15 cellular contexts compared by ENCODE assay signal in the genomic region with DNA sequence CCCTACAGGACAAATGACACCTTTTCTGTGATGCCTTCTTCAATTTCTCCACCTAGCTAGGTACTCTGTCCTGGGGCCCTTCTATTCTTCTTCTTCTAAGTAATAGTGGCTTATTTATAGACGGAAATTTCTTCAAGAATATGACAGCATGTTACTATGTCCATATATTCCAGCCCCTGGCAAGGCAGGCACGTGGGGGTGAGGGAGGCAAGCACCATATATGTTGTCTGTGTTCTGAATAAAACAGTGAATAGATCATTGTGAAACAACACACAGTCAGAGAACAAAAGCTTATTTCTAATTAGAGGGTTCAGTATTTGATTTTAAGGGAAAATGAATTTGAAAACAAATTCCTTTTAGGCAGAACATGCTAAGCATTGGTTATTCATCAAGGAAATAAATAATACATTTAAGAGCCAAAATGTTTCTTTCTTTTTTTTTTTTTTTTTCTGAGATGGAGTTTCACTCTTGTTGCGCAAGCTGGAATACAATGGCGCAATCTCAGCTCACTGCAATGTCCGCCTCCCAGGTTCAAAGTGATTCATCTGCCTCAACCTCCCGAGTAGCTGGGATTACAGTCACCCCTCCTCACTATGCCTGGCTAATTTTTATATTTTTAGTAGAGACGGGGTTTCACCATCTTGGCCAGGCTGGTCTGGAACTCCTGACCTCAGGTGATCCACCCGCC. TPM values are rescaled to one million over a fixed set of nuclear protein-coding genes. Genes with fewer than 3 reads are reported as not detected.
DNase-seq lines count a peak whose midpoint lies in the region; FAIRE-seq and TF ChIP-seq lines count a peak whose summit lies in the region.
"Had no signal": no experiment of that assay in that cellular context is flagged by ENCODE, and none has a peak within 500 bp of the region (broad histone marks: within the 10 kb centered on the region; RNA-seq: fewer than 3 reads in every experiment).

No MANE protein-coding gene starts in this region.

- H3K36me3 ChIP-seq in suprapubic skin (peaks cover 92% of the 10 kb centered on the region), prostate gland (peaks cover 7 to 8% of the 10 kb centered on the region in 2 donors), kidney (ENCODE audit: control insufficient read depth in 1 of 2, insufficient read depth in 2 of 2, low read length in 2 of 2) (peaks cover 29 to 47% of the 10 kb centered on the region in 2 donors)

- TF ChIP-seq CTCF in suprapubic skin (IDR thresholded peaks at IDR 0.05) = no peak
- no peak for TF ChIP-seq CTCF in prostate gland (IDR thresholded peaks at IDR 0.05)
- no peak for TF ChIP-seq CTCF in kidney (IDR thresholded peaks at IDR 0.05; ENCODE audit: borderline replicate concordance, extremely low read depth, insufficient read depth)

- FAIRE-seq in kidney (lab: Jason Lieb, UNC) = no peak
- FAIRE-seq: islet of Langerhans had no signal

- POLR2A ChIA-PET in activated CD4-positive, alpha-beta memory T cell treated with anti-CD3 and anti-CD28 coated beads, Interleukin-2, amount 10 ng/mL, durations not matched to agents 7 days and 5 days (lab: Charles Lee) = no interaction called here

- DNase-seq in activated CD4-positive, alpha-beta T cell treated with anti-CD3 and anti-CD28 coated beads, Interleukin-2, amount 10 ng/mL, durations not matched to agents 24 days and 14 days = no peak
- no peak for DNase-seq in activated CD4-positive, alpha-beta T cell treated with anti-CD3 and anti-CD28 coated beads for 48 hours
- no peak for DNase-seq in activated CD4-positive, alpha-beta memory T cell treated with anti-CD3 and anti-CD28 coated beads, Interleukin-2, amount 10 ng/mL, durations not matched to agents 7 days and 5 days
- DNase-seq in fibroblast of the conjunctiva (ENCODE audit: low read depth) (peak; percentile 69), suprapubic skin (ENCODE audit: low spot score in 2 of 2) (no peak), prostate gland (ENCODE audit: low spot score) (no peak), kidney (no peak), LoVo (ENCODE audit: low spot score) (no peak)
- DNase-seq: activated CD4-positive, alpha-beta T cell treated with anti-CD3 and anti-CD28 coated beads, Interleukin-2, amount 50 U/mL, for 4 hours; occipital lobe; thyroid gland had no signal

- H3K9ac ChIP-seq in kidney (ENCODE audit: low read length in 2 of 2) = no peak overlapping the region

- H3K4me3 ChIP-seq in suprapubic skin (no peak overlapping the region), prostate gland (no peak overlapping the region), kidney (ENCODE audit: low read length in 2 of 2) (no peak overlapping the region)
- H3K4me3 ChIP-seq: thyroid gland had no signal

- CTCF ChIA-PET in activated CD4-positive, alpha-beta memory T cell treated with anti-CD3 and anti-CD28 coated beads, Interleukin-2, amount 10 ng/mL, durations not matched to agents 7 days and 5 days (lab: Charles Lee) = interaction anchor here (1.0 kb wide), 1 partner anchor 105 kb away, joined by 3 read pairs; no protein-coding TSS in a partner anchor

- H3K4me1 Mint-ChIP-seq in activated CD4-positive, alpha-beta T cell treated with anti-CD3 and anti-CD28 coated beads, Interleukin-2, amount 10 ng/mL, durations not matched to agents 24 days and 14 days = peaks cover 22% of the 10 kb centered on the region
- H3K4me1 Mint-ChIP-seq in activated CD4-positive, alpha-beta memory T cell treated with anti-CD3 and anti-CD28 coated beads, Interleukin-2, amount 10 ng/mL, durations not matched to agents 7 days and 5 days = peaks cover 52% of the 10 kb centered on the region

- no peaks in the 10 kb centered on the region for H3K9me3 Mint-ChIP-seq in activated CD4-positive, alpha-beta T cell treated with anti-CD3 and anti-CD28 coated beads, Interleukin-2, amount 10 ng/mL, durations not matched to agents 24 days and 14 days
- H3K9me3 Mint-ChIP-seq in activated CD4-positive, alpha-beta memory T cell treated with anti-CD3 and anti-CD28 coated beads, Interleukin-2, amount 10 ng/mL, durations not matched to agents 7 days and 5 days = no peaks in the 10 kb centered on the region

- 73% methylated on average over 8 of the region's 8 CpGs for WGBS in suprapubic skin
- 86% methylated on average over 8 of the region's 8 CpGs for WGBS in prostate gland

- H3K4me3 Mint-ChIP-seq in activated CD4-positive, alpha-beta T cell treated with anti-CD3 and anti-CD28 coated beads, Interleukin-2, amount 10 ng/mL, durations not matched to agents 24 days and 14 days = no peak overlapping the region
- H3K4me3 Mint-ChIP-seq in activated CD4-positive, alpha-beta memory T cell treated with anti-CD3 and anti-CD28 coated beads, Interleukin-2, amount 10 ng/mL, durations not matched to agents 7 days and 5 days = no peak overlapping the region

- H3K36me3 Mint-ChIP-seq in activated CD4-positive, alpha-beta T cell treated with anti-CD3 and anti-CD28 coated beads, Interleukin-2, amount 10 ng/mL, durations not matched to agents 24 days and 14 days (ENCODE audit: low read depth) = peaks cover 57% of the 10 kb centered on the region
- H3K36me3 Mint-ChIP-seq in activated CD4-positive, alpha-beta memory T cell treated with anti-CD3 and anti-CD28 coated beads, Interleukin-2, amount 10 ng/mL, durations not matched to agents 7 days and 5 days (ENCODE audit: low read depth) = peaks cover 84% of the 10 kb centered on the region

- H3K4me1 ChIP-seq in suprapubic skin (peaks cover 28% of the 10 kb centered on the region), prostate gland (replicated peaks) (peaks cover 2% of the 10 kb centered on the region), kidney (ENCODE audit: control insufficient read depth in 1 of 2, insufficient read depth in 1 of 2, low read depth in 1 of 2, low read length in 2 of 2) (peaks cover 0 to 1% of the 10 kb centered on the region in 2 donors)

- no peaks in the 10 kb centered on the region for H3K9me3 ChIP-seq in suprapubic skin
- no peaks in the 10 kb centered on the region for H3K9me3 ChIP-seq in prostate gland
- H3K9me3 ChIP-seq in kidney (ENCODE audit: control insufficient read depth in 1 of 2, low read length in 2 of 2) = no peaks in the 10 kb centered on the region
- H3K9me3 ChIP-seq: thyroid gland had no signal

- intact Hi-C loops in activated CD4-positive, alpha-beta T cell treated with anti-CD3 and anti-CD28 coated beads, Interleukin-2, amount 10 ng/mL, durations not matched to agents 24 days and 14 days (cut with micrococcal nuclease) = loop anchor here (2.0 kb wide), 1 partner anchor 45 kb away; no protein-coding TSS in a partner anchor
- intact Hi-C loops in prostate gland (cut with DNase I) = no loop called here
- intact Hi-C loops in kidney (cut with DNase I) = no loop called here

- peak overlapping the region; percentile 9 for H3K27ac Mint-ChIP-seq in activated CD4-positive, alpha-beta T cell treated with anti-CD3 and anti-CD28 coated beads, Interleukin-2, amount 10 ng/mL, durations not matched to agents 24 days and 14 days
- peak overlapping the region; percentile 77 for H3K27ac Mint-ChIP-seq in activated CD4-positive, alpha-beta memory T cell treated with anti-CD3 and anti-CD28 coated beads, Interleukin-2, amount 10 ng/mL, durations not matched to agents 7 days and 5 days

- H3K27me3 Mint-ChIP-seq in activated CD4-positive, alpha-beta T cell treated with anti-CD3 and anti-CD28 coated beads, Interleukin-2, amount 10 ng/mL, durations not matched to agents 24 days and 14 days = no peaks in the 10 kb centered on the region
- H3K27me3 Mint-ChIP-seq in activated CD4-positive, alpha-beta memory T cell treated with anti-CD3 and anti-CD28 coated beads, Interleukin-2, amount 10 ng/mL, durations not matched to agents 7 days and 5 days = no peaks in the 10 kb centered on the region

- TF ChIP-seq POLR2A in suprapubic skin (IDR thresholded peaks at IDR 0.05) (no peak), prostate gland (IDR thresholded peaks at IDR 0.05) (no peak)

- TF ChIP-seq EP300 in suprapubic skin (IDR thresholded peaks at IDR 0.05) = no peak

- H3K27me3 ChIP-seq in suprapubic skin = no peaks in the 10 kb centered on the region
- no peaks in the 10 kb centered on the region for H3K27me3 ChIP-seq in prostate gland (replicated peaks; ENCODE audit: insufficient read depth)
- H3K27me3 ChIP-seq: thyroid gland had no signal

- H3K27ac ChIP-seq in suprapubic skin (peak overlapping the region; percentile 66), prostate gland (no peak overlapping the region), kidney (ENCODE audit: low read depth in 2 of 2, low read length in 2 of 2) (no peak overlapping the region)
- H3K27ac ChIP-seq: thyroid gland had no signal

RNA-seq across cellular contexts. Expression of a gene that starts 6.2 kb away (rescaled TPM):
- total RNA-seq in activated CD4-positive, alpha-beta T cell treated with anti-CD3 and anti-CD28 coated beads, Interleukin-2, amount 10 ng/mL, durations not matched to agents 24 days and 14 days = 16.2 and 17.4 TPM in 2 replicates
- total RNA-seq in activated CD4-positive, alpha-beta memory T cell treated with anti-CD3 and anti-CD28 coated beads, Interleukin-2, amount 10 ng/mL, durations not matched to agents 7 days and 5 days = 10 to 100 TPM; 69.5 to 70.3 TPM
- 10 to 100 TPM; 37.7 to 82.9 (median 56.3) TPM for total RNA-seq in suprapubic skin
- total RNA-seq in prostate gland = 100 to 1,000 TPM in 1 of 2 donors, 10 to 100 TPM in 1; 95.4 to 187 TPM
- total RNA-seq in kidney = 66.5 TPM
- polyA plus RNA-seq in kidney (ENCODE audit: insufficient read depth, low read depth, low replicate concordance) = 62.6 TPM

RNA-seq across cellular contexts. Expression of a gene that starts 32.5 kb away (rescaled TPM):
- not detected in 2 replicates for total RNA-seq in activated CD4-positive, alpha-beta T cell treated with anti-CD3 and anti-CD28 coated beads, Interleukin-2, amount 10 ng/mL, durations not matched to agents 24 days and 14 days
- not detected for total RNA-seq in activated CD4-positive, alpha-beta memory T cell treated with anti-CD3 and anti-CD28 coated beads, Interleukin-2, amount 10 ng/mL, durations not matched to agents 7 days and 5 days
- total RNA-seq in suprapubic skin (not detected), prostate gland (not detected), kidney (not detected)
- not detected for polyA plus RNA-seq in kidney (ENCODE audit: insufficient read depth, low read depth, low replicate concordance)
- total RNA-seq: A673, H4, NCI-H460, occipital lobe, thyroid gland had no signal
